Comparison of ENCODE assay signal across 8 cellular contexts in genomic region chr15:31360843-31361763, GRCh38. TPM values are rescaled to one million over a fixed set of nuclear protein-coding genes. Genes with fewer than 3 reads are reported as not detected.
A peak's percentile ranks its signal among the peaks of the same experiment; 100 is the strongest.
DNase-seq lines count a peak whose midpoint lies in the region; ATAC-seq and TF ChIP-seq lines count a peak whose summit lies in the region.

No MANE protein-coding gene starts in this region.

- H3K4me3 ChIP-seq in esophagus squamous epithelium = peak overlapping the region in 2 of 4 donors; percentile 5 to 48

- peak overlapping the region; percentile 73 for H3K4me3 Mint-ChIP-seq in activated CD8-positive, alpha-beta T cell treated with anti-CD3 and anti-CD28 coated beads for 36 hours

- H3K27ac ChIP-seq in esophagus squamous epithelium = peak overlapping the region; percentile 87 to 94 (median 90)

- no peaks in the 10 kb centered on the region for H3K27me3 Mint-ChIP-seq in activated CD8-positive, alpha-beta T cell treated with anti-CD3 and anti-CD28 coated beads for 36 hours

- 16 to 20% methylated on average over 2 to 8 of the region's 17 CpGs for WGBS in esophagus squamous epithelium, 2 donors

- H3K36me3 Mint-ChIP-seq in activated CD8-positive, alpha-beta T cell treated with anti-CD3 and anti-CD28 coated beads for 36 hours (ENCODE audit: low read depth) = peaks cover 56% of the 10 kb centered on the region

- TF ChIP-seq CTCF in activated CD8-positive, alpha-beta T cell treated with anti-CD3 and anti-CD28 coated beads for 36 hours (IDR thresholded peaks at IDR 0.05) = no peak
- no peak for TF ChIP-seq CTCF in esophagus squamous epithelium (IDR thresholded peaks at IDR 0.05)

- H3K27me3 ChIP-seq in esophagus squamous epithelium = no peaks in the 10 kb centered on the region

- no peaks in the 10 kb centered on the region for H3K9me3 Mint-ChIP-seq in activated CD8-positive, alpha-beta T cell treated with anti-CD3 and anti-CD28 coated beads for 36 hours

- H3K36me3 ChIP-seq in esophagus squamous epithelium = peaks cover 0 to 8% (median 0%) of the 10 kb centered on the region in 3 donors

- peaks cover 99% of the 10 kb centered on the region for H3K4me1 Mint-ChIP-seq in activated CD8-positive, alpha-beta T cell treated with anti-CD3 and anti-CD28 coated beads for 36 hours (ENCODE audit: low read depth)

- peak overlapping the region; percentile 99 for H3K27ac Mint-ChIP-seq in activated CD8-positive, alpha-beta T cell treated with anti-CD3 and anti-CD28 coated beads for 36 hours

- ATAC-seq in Right ventricle myocardium superior (ENCODE audit: poor library complexity) = no peak
- no peak for ATAC-seq in left ventricle myocardium superior
- peak; percentile 65 for ATAC-seq in HG03066 (IDR thresholded peaks at IDR 0.05; ENCODE audit: low read depth, unreplicated experiment)
- ATAC-seq in activated CD8-positive, alpha-beta T cell treated with anti-CD3 and anti-CD28 coated beads for 36 hours = peak; percentile 65

- POLR2A ChIA-PET in activated CD8-positive, alpha-beta T cell treated with anti-CD3 and anti-CD28 coated beads for 36 hours (lab: Charles Lee) = interaction anchor here (0.6 to 18.7 kb wide), 12 partner anchors 15 to 121 kb away, joined by 3 to 444 read pairs (median 4); partner anchors contain the start of gene KLF13

- peak; percentile 68 for DNase-seq in Right ventricle myocardium superior
- DNase-seq in left ventricle myocardium superior = no peak
- DNase-seq in NCI-H2171 treated with DMSO at 0.1 percent for 48 hours (lab: John Stamatoyannopoulos, UW) = peak; percentile 83
- peak; percentile 87 for DNase-seq in activated CD8-positive, alpha-beta T cell treated with anti-CD3 and anti-CD28 coated beads for 36 hours
- peak; percentile 41 for DNase-seq in esophagus squamous epithelium (lab: John Stamatoyannopoulos, UW)
- DNase-seq in stimulated activated CD8-positive, alpha-beta memory T cell treated with anti-CD3 and anti-CD28 coated beads, Interleukin-4, amount 100 ng/mL, for 48 hours = peak; percentile 71
- no peak for DNase-seq in retina

- CTCF ChIA-PET in activated CD8-positive, alpha-beta T cell treated with anti-CD3 and anti-CD28 coated beads for 36 hours (lab: Charles Lee) = interaction anchor here (1.0 to 11.3 kb wide), 9 partner anchors 12 to 128 kb away, joined by 3 to 134 read pairs (median 4); partner anchors contain the start of gene KLF13

- peaks cover 55 to 100% (median 96%) of the 10 kb centered on the region in 3 donors for H3K4me1 ChIP-seq in esophagus squamous epithelium

- peak in 2 of 4 donors; percentile 24 to 40 for TF ChIP-seq POLR2A in esophagus squamous epithelium (IDR thresholded peaks at IDR 0.05)

- intact Hi-C loops in Right ventricle myocardium superior (cut with DNase I) (no loop called here), left ventricle myocardium superior (cut with micrococcal nuclease) (no loop called here), esophagus squamous epithelium (cut with DNase I) (loop anchor here (10.0 kb wide), 1 partner anchor 124 kb away; no protein-coding TSS in a partner anchor)
- intact Hi-C loops in activated CD8-positive, alpha-beta T cell treated with anti-CD3 and anti-CD28 coated beads for 36 hours (cut with micrococcal nuclease) = loop anchor here (5.0 kb wide), 2 partner anchors 94 to 144 kb away; no protein-coding TSS in a partner anchor

- H3K9me3 ChIP-seq in esophagus squamous epithelium = no peaks in the 10 kb centered on the region

RNA-seq across cellular contexts. Expression of gene KLF13, which starts 34.5 kb away (rescaled TPM):
- total RNA-seq in Right ventricle myocardium superior (65.7 TPM), left ventricle myocardium superior (85.3 TPM), esophagus squamous epithelium (10 to 100 TPM; 16.4 to 54.6 (median 41.8) TPM)
- total RNA-seq in activated CD8-positive, alpha-beta T cell treated with anti-CD3 and anti-CD28 coated beads for 36 hours = 100 to 1,000 TPM; 163 to 175 TPM

Comparison
In these comparisons a context has a peak if more than half of its experiments do, and no peak if none do; other contexts are left out.
1. DNase-seq: peak in Right ventricle myocardium superior (single experiment), NCI-H2171 treated with DMSO at 0.1 percent for 48 hours (single experiment), activated CD8-positive, alpha-beta T cell treated with anti-CD3 and anti-CD28 coated beads for 36 hours (single experiment), esophagus squamous epithelium (single experiment) and stimulated activated CD8-positive, alpha-beta memory T cell treated with anti-CD3 and anti-CD28 coated beads, Interleukin-4, amount 100 ng/mL, for 48 hours (single experiment); none in left ventricle myocardium superior (single experiment) and retina (single experiment).
2. ATAC-seq: peak in HG03066 (single experiment) and activated CD8-positive, alpha-beta T cell treated with anti-CD3 and anti-CD28 coated beads for 36 hours (single experiment); none in Right ventricle myocardium superior (single experiment) and left ventricle myocardium superior (single experiment).
3. intact Hi-C loops: an anchor here in activated CD8-positive, alpha-beta T cell treated with anti-CD3 and anti-CD28 coated beads for 36 hours (5.0 kb wide) and esophagus squamous epithelium (10.0 kb wide); none called in Right ventricle myocardium superior and left ventricle myocardium superior.